ENCODE assay signal across 16 cellular contexts in the genomic region with DNA sequence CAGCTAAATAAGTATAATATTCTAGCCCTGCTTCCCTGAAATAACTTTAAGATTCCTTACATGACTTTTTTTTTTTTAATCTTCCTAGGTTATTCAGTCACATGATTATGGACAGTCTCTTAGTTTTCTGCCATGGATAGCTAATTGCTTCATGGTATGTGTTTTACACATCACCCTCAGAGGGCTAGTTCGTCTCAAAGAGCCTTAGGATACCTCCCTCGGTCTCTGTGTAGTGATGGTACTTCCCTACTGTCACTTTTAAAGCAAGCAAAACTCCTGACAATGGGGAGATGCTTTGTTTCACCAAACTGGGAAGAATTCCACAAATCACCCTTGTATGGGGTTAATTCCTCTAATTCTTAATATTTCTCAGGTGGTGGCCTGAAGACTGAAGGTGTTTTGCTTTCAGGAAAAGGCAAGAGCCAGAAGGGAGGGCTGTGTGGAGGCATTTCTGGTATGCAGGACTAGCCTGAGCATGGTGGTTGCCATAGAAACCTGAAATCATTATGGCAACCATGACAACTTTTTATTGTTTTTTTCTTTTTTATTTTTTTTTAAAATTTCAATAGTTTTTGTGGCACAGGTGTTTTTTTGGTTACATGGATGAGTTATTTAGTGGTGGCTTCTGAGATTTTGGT.
DNase-seq lines count a peak whose midpoint lies in the region; ATAC-seq and TF ChIP-seq lines count a peak whose summit lies in the region.
"Had no signal": no experiment of that assay in that cellular context is flagged by ENCODE, and none has a peak within 500 bp of the region (broad histone marks: within the 10 kb centered on the region; RNA-seq: fewer than 3 reads in every experiment).

No MANE protein-coding gene starts in this region.

- H3K4me3 ChIP-seq in SK-N-SH (ENCODE audit: low read depth in 2 of 2, low read length in 1 of 2), result no peak overlapping the region
- H3K4me3 ChIP-seq in choroid plexus epithelial cell (ENCODE audit: low read depth, low read length), result no peak overlapping the region
- no peak overlapping the region for H3K4me3 ChIP-seq in WERI-Rb-1 (ENCODE audit: low read depth, low read length)
- H3K4me3 ChIP-seq: MG63 had no signal

- peak overlapping the region in 1 of 2 experiments; percentile 37; a peak in 1 of 4 replicates for H3K27ac ChIP-seq in SK-N-SH (ENCODE audit: low read depth in 2 of 2, low read length in 1 of 2)
- no peak overlapping the region for H3K27ac ChIP-seq in WERI-Rb-1
- H3K27ac ChIP-seq: HL-60 had no signal

- no peak overlapping the region for H3K9ac ChIP-seq in SK-N-SH

- CTCF ChIA-PET in SK-N-SH (lab: Yijun Ruan, JAX), result interaction anchor here (0.9 to 1.0 kb wide), 2 partner anchors 18 to 116 kb away, joined by 3 read pairs; partner anchors contain the start of gene TCEAL7

- H2AFZ ChIP-seq in SK-N-SH (ENCODE audit: low read depth), result no peak overlapping the region

- no peaks in the 10 kb centered on the region for H3K79me2 ChIP-seq in SK-N-SH (ENCODE audit: insufficient read depth)

- DNase-seq in SK-N-SH, result no peak
- peak; percentile 65 for DNase-seq in choroid plexus epithelial cell (ENCODE audit: low read depth)
- DNase-seq in kidney tubule cell (ENCODE audit: low spot score), result peak; percentile 52
- no peak for DNase-seq in A172 (ENCODE audit: low spot score)
- DNase-seq in WERI-Rb-1, result no peak
- no peak for DNase-seq in NCI-H1048 (lab: John Stamatoyannopoulos, UW)
- DNase-seq in NOMO-1 treated with DMSO at 0.1 percent for 48 hours (lab: John Stamatoyannopoulos, UW; ENCODE audit: unreplicated experiment), result no peak
- DNase-seq: activated CD4-positive, CD25-positive, alpha-beta regulatory T cell treated with anti-CD3 and anti-CD28 coated beads, Interleukin-2, amount 50 U/mL, for 72 hours; activated T-cell treated with anti-CD3 and anti-CD28 coated beads, Interleukin-2, amount 50 U/mL, for 24 hours; DND-41; effector CD4-positive, alpha-beta T cell; glutamatergic neuron; MG63; occipital lobe had no signal

- TF ChIP-seq EP300 in SK-N-SH (IDR thresholded peaks at IDR 0.05; ENCODE audit: borderline replicate concordance in 1 of 2, low read depth in 1 of 2, low read length in 1 of 2), result no peak

- 0 out of 2 replicates have a peak, but pooled peaks cover 6% of the 10 kb centered on the region for H3K9me3 ChIP-seq in SK-N-SH
- no peaks in the 10 kb centered on the region for H3K9me3 ChIP-seq in WERI-Rb-1 (ENCODE audit: severe bottlenecking)
- H3K9me3 ChIP-seq: MG63 had no signal

- no peak overlapping the region for H3K4me2 ChIP-seq in SK-N-SH

- POLR2A ChIA-PET in SK-N-SH (lab: Yijun Ruan, JAX), result no interaction called here

- H3K4me1 ChIP-seq in SK-N-SH (ENCODE audit: control insufficient read depth in 1 of 2, insufficient read depth in 2 of 2, low read depth in 1 of 2, low read length in 1 of 2), result no peaks in the 10 kb centered on the region

- H3K9me2 ChIP-seq in SK-N-SH, result no peaks in the 10 kb centered on the region

- peak; percentile 74 for ATAC-seq in SK-N-SH treated with all-trans-retinoic acid at 6 μM for 48 hours

- H3K27me3 ChIP-seq in SK-N-SH (ENCODE audit: insufficient read depth), result no peaks in the 10 kb centered on the region
- no peaks in the 10 kb centered on the region for H3K27me3 ChIP-seq in WERI-Rb-1 (ENCODE audit: insufficient read depth, low read depth, severe bottlenecking)
- H3K27me3 ChIP-seq: MG63 had no signal

- TF ChIP-seq CTCF in SK-N-SH (IDR thresholded peaks at IDR 0.05) (no peak), choroid plexus epithelial cell (conservative IDR thresholded peaks at IDR 0.05; ENCODE audit: low read depth, low read length) (no peak), WERI-Rb-1 (IDR thresholded peaks at IDR 0.05; ENCODE audit: low read depth, low read length) (no peak)

- no peaks in the 10 kb centered on the region for H3F3A ChIP-seq in SK-N-SH (replicated peaks; ENCODE audit: insufficient read depth)

- TF ChIP-seq RAD21 in SK-N-SH (IDR thresholded peaks at IDR 0.05; ENCODE audit: low read length), result no peak

- 58% methylated on average over 2 of the region's 2 CpGs for WGBS in SK-N-SH (ENCODE audit: low lambda C conversion rate)

- H3K36me3 ChIP-seq in SK-N-SH (replicated peaks in 1 of 2; ENCODE audit: control insufficient read depth in 1 of 2, insufficient read depth in 2 of 2, low read length in 1 of 2), result peaks cover 0 to 3% of the 10 kb centered on the region in 2 experiments
- H3K36me3 ChIP-seq in WERI-Rb-1, result no peaks in the 10 kb centered on the region
- H3K36me3 ChIP-seq: MG63 had no signal

- no peaks in the 10 kb centered on the region for H4K20me1 ChIP-seq in SK-N-SH (ENCODE audit: insufficient read depth)

TF ChIP-seq in SK-N-SH treated with all-trans-retinoic acid at 6 μM for 48 hours, 23 proteins besides CTCF, POLR2A, EP300 and RAD21 (continues in another document):
- TF ChIP-seq ZFP30 (CRISPR knock-in tag; IDR thresholded peaks at IDR 0.05) (no peak), ZNF8 (CRISPR knock-in tag; IDR thresholded peaks at IDR 0.05) (no peak), ZC3H10 (CRISPR knock-in tag; IDR thresholded peaks at IDR 0.05) (no peak), ESRRG (CRISPR knock-in tag; IDR thresholded peaks at IDR 0.05) (no peak), SNAI2 (CRISPR knock-in tag; IDR thresholded peaks at IDR 0.05) (no peak), ISL1 (CRISPR knock-in tag; IDR thresholded peaks at IDR 0.05) (no peak), ARNTL (CRISPR knock-in tag; IDR thresholded peaks at IDR 0.05; ENCODE audit: borderline replicate concordance, low read depth) (no peak)
- TF ChIP-seq, protein P1, sequence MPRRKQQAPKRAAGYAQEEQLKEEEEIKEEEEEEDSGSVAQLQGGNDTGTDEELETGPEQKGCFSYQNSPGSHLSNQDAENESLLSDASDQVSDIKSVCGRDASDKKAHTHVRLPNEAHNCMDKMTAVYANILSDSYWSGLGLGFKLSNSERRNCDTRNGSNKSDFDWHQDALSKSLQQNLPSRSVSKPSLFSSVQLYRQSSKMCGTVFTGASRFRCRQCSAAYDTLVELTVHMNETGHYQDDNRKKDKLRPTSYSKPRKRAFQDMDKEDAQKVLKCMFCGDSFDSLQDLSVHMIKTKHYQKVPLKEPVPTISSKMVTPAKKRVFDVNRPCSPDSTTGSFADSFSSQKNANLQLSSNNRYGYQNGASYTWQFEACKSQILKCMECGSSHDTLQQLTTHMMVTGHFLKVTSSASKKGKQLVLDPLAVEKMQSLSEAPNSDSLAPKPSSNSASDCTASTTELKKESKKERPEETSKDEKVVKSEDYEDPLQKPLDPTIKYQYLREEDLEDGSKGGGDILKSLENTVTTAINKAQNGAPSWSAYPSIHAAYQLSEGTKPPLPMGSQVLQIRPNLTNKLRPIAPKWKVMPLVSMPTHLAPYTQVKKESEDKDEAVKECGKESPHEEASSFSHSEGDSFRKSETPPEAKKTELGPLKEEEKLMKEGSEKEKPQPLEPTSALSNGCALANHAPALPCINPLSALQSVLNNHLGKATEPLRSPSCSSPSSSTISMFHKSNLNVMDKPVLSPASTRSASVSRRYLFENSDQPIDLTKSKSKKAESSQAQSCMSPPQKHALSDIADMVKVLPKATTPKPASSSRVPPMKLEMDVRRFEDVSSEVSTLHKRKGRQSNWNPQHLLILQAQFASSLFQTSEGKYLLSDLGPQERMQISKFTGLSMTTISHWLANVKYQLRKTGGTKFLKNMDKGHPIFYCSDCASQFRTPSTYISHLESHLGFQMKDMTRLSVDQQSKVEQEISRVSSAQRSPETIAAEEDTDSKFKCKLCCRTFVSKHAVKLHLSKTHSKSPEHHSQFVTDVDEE (CRISPR knock-in tag; IDR thresholded peaks at IDR 0.05), result no peak

TF ChIP-seq in SK-N-SH, 30 proteins besides CTCF, POLR2A, EP300 and RAD21 (continues in another document):
- no peak for TF ChIP-seq MEF2A (IDR thresholded peaks at IDR 0.05; ENCODE audit: borderline replicate concordance, low read depth)
- no peak for TF ChIP-seq RFX5 (IDR thresholded peaks at IDR 0.05; ENCODE audit: low read length)
- TF ChIP-seq USF2 (IDR thresholded peaks at IDR 0.05; ENCODE audit: borderline replicate concordance, low read depth, low read length), result no peak
- TF ChIP-seq, protein P2, sequence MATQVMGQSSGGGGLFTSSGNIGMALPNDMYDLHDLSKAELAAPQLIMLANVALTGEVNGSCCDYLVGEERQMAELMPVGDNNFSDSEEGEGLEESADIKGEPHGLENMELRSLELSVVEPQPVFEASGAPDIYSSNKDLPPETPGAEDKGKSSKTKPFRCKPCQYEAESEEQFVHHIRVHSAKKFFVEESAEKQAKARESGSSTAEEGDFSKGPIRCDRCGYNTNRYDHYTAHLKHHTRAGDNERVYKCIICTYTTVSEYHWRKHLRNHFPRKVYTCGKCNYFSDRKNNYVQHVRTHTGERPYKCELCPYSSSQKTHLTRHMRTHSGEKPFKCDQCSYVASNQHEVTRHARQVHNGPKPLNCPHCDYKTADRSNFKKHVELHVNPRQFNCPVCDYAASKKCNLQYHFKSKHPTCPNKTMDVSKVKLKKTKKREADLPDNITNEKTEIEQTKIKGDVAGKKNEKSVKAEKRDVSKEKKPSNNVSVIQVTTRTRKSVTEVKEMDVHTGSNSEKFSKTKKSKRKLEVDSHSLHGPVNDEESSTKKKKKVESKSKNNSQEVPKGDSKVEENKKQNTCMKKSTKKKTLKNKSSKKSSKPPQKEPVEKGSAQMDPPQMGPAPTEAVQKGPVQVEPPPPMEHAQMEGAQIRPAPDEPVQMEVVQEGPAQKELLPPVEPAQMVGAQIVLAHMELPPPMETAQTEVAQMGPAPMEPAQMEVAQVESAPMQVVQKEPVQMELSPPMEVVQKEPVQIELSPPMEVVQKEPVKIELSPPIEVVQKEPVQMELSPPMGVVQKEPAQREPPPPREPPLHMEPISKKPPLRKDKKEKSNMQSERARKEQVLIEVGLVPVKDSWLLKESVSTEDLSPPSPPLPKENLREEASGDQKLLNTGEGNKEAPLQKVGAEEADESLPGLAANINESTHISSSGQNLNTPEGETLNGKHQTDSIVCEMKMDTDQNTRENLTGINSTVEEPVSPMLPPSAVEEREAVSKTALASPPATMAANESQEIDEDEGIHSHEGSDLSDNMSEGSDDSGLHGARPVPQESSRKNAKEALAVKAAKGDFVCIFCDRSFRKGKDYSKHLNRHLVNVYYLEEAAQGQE (IDR thresholded peaks at IDR 0.05; ENCODE audit: low read depth, low read length), result no peak
- TF ChIP-seq, protein P3, sequence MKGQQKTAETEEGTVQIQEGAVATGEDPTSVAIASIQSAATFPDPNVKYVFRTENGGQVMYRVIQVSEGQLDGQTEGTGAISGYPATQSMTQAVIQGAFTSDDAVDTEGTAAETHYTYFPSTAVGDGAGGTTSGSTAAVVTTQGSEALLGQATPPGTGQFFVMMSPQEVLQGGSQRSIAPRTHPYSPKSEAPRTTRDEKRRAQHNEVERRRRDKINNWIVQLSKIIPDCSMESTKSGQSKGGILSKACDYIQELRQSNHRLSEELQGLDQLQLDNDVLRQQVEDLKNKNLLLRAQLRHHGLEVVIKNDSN (IDR thresholded peaks at IDR 0.05; ENCODE audit: borderline replicate concordance, low read depth), result no peak

Comparison
In these comparisons a context has a peak if more than half of its experiments do, and no peak if none do; other contexts are left out.
1. DNase-seq: peak in choroid plexus epithelial cell (single experiment) and kidney tubule cell (single experiment); none in SK-N-SH (single experiment), A172 (single experiment), WERI-Rb-1 (single experiment), NCI-H1048 (single experiment) and NOMO-1 treated with DMSO at 0.1 percent for 48 hours (single experiment).